Comparison of ENCODE assay signal across 8 cellular contexts in genomic region chr13:29595380-29596063, GRCh38. TPM values are rescaled to one million over a fixed set of nuclear protein-coding genes. Genes with fewer than 3 reads are reported as not detected.
DNase-seq lines count a peak whose midpoint lies in the region; ATAC-seq, FAIRE-seq and TF ChIP-seq lines count a peak whose summit lies in the region.

TSS of gene SLC7A1 (minus strand) at chr13:29595688. CDS start at chr13:29536188, 59,500 bp downstream.

- H3K27ac ChIP-seq in spleen: peak within 1 kb of the TSS; percentile 61 to 91 (median 82)

- H3K4me3 ChIP-seq in AG04449 (ENCODE audit: low read depth, low read length) (peak within 1 kb of the TSS; percentile 84), bronchial epithelial cell (ENCODE audit: low read depth, low read length) (peak within 1 kb of the TSS; percentile 89), spleen (peak within 1 kb of the TSS; percentile 81 to 99 (median 94))

- no peaks in the 10 kb centered on the region for H3K36me3 Mint-ChIP-seq in WTC11
- H3K36me3 Mint-ChIP-seq in immature natural killer cell: no peaks in the 10 kb centered on the region

- POLR2A ChIA-PET in AG04449 (lab: Yijun Ruan, JAX): interaction anchor here (0.7 to 1.5 kb wide), 3 partner anchors 59 to 109 kb away, joined by 3 to 4 read pairs (median 3); no protein-coding TSS in a partner anchor
- POLR2A ChIA-PET in WTC11 (lab: Charles Lee): interaction anchor here (1.0 kb wide), 2 partner anchors 57 to 112 kb away, joined by 3 read pairs; no protein-coding TSS in a partner anchor

- CTCF ChIA-PET in AG04449 (lab: Yijun Ruan, JAX) (interaction anchor here (0.7 to 1.8 kb wide), 4 partner anchors 11 to 113 kb away, joined by 3 to 13 read pairs (median 5); no protein-coding TSS in a partner anchor), WTC11 (lab: Charles Lee) (interaction anchor here (0.6 to 1.4 kb wide), 7 partner anchors 9 to 519 kb away, joined by 3 to 5 read pairs (median 3); no protein-coding TSS in a partner anchor)

- H3K27me3 Mint-ChIP-seq in WTC11 (ENCODE audit: low read depth): peaks cover 12% of the 10 kb centered on the region
- H3K27me3 Mint-ChIP-seq in immature natural killer cell (ENCODE audit: low read depth in 3 of 3): peaks cover 4 to 13% (median 7%) of the 10 kb centered on the region in 3 donors

- no peaks in the 10 kb centered on the region for H3K27me3 ChIP-seq in bronchial epithelial cell (ENCODE audit: control insufficient read depth, insufficient read depth, low read length)
- no peaks in the 10 kb centered on the region for H3K27me3 ChIP-seq in spleen (replicated peaks in 1 of 7)

- H3K9me3 Mint-ChIP-seq in WTC11 (no peaks in the 10 kb centered on the region), immature natural killer cell (no peaks in the 10 kb centered on the region)

- intact Hi-C loops in spleen (cut with DNase I; ENCODE audit: low total_unique reads): loop anchor here (10.0 kb wide), 1 partner anchor 249 kb away; no protein-coding TSS in a partner anchor

- TF ChIP-seq CTCF in AG04449 (IDR thresholded peaks at IDR 0.05; ENCODE audit: insufficient read depth, low read length, missing control alignments) (no peak), WTC11 (IDR thresholded peaks at IDR 0.05) (no peak), bronchial epithelial cell (IDR thresholded peaks at IDR 0.05; ENCODE audit: insufficient read depth, low read length, severe bottlenecking) (no peak), spleen (IDR thresholded peaks at IDR 0.05 in 8 of 11, conservative IDR thresholded peaks at IDR 0.05 in 3 of 11) (peak in 1 of 11 experiments; percentile 13)

- H3K4me3 Mint-ChIP-seq in WTC11 (peak within 1 kb of the TSS; percentile 82), immature natural killer cell (peak within 1 kb of the TSS; percentile 84 to 89 (median 87))

- H3K4me1 ChIP-seq in spleen: peaks cover 4 to 44% (median 22%) of the 10 kb centered on the region in 6 donors

- H3K9me3 ChIP-seq in spleen: no peaks in the 10 kb centered on the region

- peaks cover 7% of the 10 kb centered on the region for H3K36me3 ChIP-seq in bronchial epithelial cell (ENCODE audit: control insufficient read depth, insufficient read depth, low read length)
- H3K36me3 ChIP-seq in spleen: no peaks in the 10 kb centered on the region

- H3K4me1 Mint-ChIP-seq in WTC11: peaks cover 42% of the 10 kb centered on the region
- H3K4me1 Mint-ChIP-seq in immature natural killer cell: peaks cover 22 to 28% of the 10 kb centered on the region in 2 donors

- FAIRE-seq in bronchial epithelial cell (lab: Jason Lieb, UNC): no peak

- DNase-seq in AG04449 (ENCODE audit: low read depth, low spot score) (no peak), NCI-H2196 (lab: John Stamatoyannopoulos, UW; ENCODE audit: unreplicated experiment) (peak; percentile 84), WTC11 (ENCODE audit: low spot score) (peak; percentile 87), bronchial epithelial cell (ENCODE audit: low read depth) (peak; percentile 69), immature natural killer cell (peak; percentile 85 to 88 (median 87)), spleen (peak; percentile 95)

- H3K27ac Mint-ChIP-seq in WTC11 (peak within 1 kb of the TSS; percentile 86), immature natural killer cell (peak within 1 kb of the TSS; percentile 66 to 87 (median 82))

- ATAC-seq in GM18861 (IDR thresholded peaks at IDR 0.05; ENCODE audit: unreplicated experiment) (peak; percentile 79), HG03095 (IDR thresholded peaks at IDR 0.05; ENCODE audit: unreplicated experiment) (peak; percentile 85), WTC11 (peak; percentile 95)

- WGBS in spleen, 5 donors: 0 to 1% (median 0%) methylated on average over 8 to 98 of the region's 98 CpGs

- no peak for TF ChIP-seq POLR2A in spleen (IDR thresholded peaks at IDR 0.05)

TF ChIP-seq in WTC11, 78 proteins besides CTCF, POLR2A, EP300 and RAD21 (continues in another document):
- TF ChIP-seq MAX (CRISPR knock-in tag; IDR thresholded peaks at IDR 0.05): peak; percentile 38; the same call in 1 of the 2 replicates
- no peak for TF ChIP-seq AR (CRISPR knock-in tag; IDR thresholded peaks at IDR 0.05)
- TF ChIP-seq KAT7 (CRISPR knock-in tag; IDR thresholded peaks at IDR 0.05; ENCODE audit: borderline replicate concordance): peak; percentile 14; the same call in 1 of the 2 replicates
- peak; percentile 74 for TF ChIP-seq ZNF423 (CRISPR knock-in tag; IDR thresholded peaks at IDR 0.05)
- TF ChIP-seq SP1 (CRISPR knock-in tag; conservative IDR thresholded peaks at IDR 0.05): peak; percentile 71
- no peak for TF ChIP-seq ZNF425 (CRISPR knock-in tag; conservative IDR thresholded peaks at IDR 0.05)
- no peak for TF ChIP-seq PRDM15 (CRISPR knock-in tag; IDR thresholded peaks at IDR 0.05)
- TF ChIP-seq E2F5 (CRISPR knock-in tag; IDR thresholded peaks at IDR 0.05): peak; percentile 86

RNA-seq across cellular contexts. Expression of gene SLC7A1, which starts in this region (rescaled TPM):
- total RNA-seq in WTC11 (2021) (67.0 to 84.5 TPM (median 68.9 TPM) in 3 replicates), bronchial epithelial cell (39.9 and 42.4 TPM in 2 replicates), spleen (10 to 100 TPM; 16.7 to 53.8 (median 26.0) TPM)
- polyA plus RNA-seq in immature natural killer cell (1 to 10 TPM; 1.2 to 2.0 (median 1.9) TPM), spleen (1 to 10 TPM; 2.2 to 3.9 (median 2.8) TPM)
